In genomic region chr19:52821206-52821960, GRCh38 we compare ENCODE assay signal across 8 cellular contexts. TPM values are rescaled to one million over a fixed set of nuclear protein-coding genes. Genes with fewer than 3 reads are reported as not detected.
DNase-seq lines count a peak whose midpoint lies in the region; ATAC-seq and TF ChIP-seq lines count a peak whose summit lies in the region.
"Not testable (repeated sequence)": the region's sequence is repeated elsewhere in the genome, so short reads cannot be mapped to it uniquely, and the experiment has no call there.

Gene ZNF28 (minus strand): TSS chr19:52821633. CDS start chr19:52817958, 3,675 bp downstream.

- intact Hi-C loops in MCF 10A (cut with micrococcal nuclease) = loop anchor here (5.0 kb wide), 1 partner anchor 36 kb away; the partner anchor contains the start of gene ZNF468

- not testable (repeated sequence) for H3K36me3 ChIP-seq in urinary bladder (ENCODE audit: insufficient read depth)

- peak within 1 kb of the TSS; percentile 50 for H3K27ac Mint-ChIP-seq in MCF 10A (ENCODE audit: low read depth, unreplicated experiment)

- peaks cover 27% of the 10 kb centered on the region for H3K36me3 Mint-ChIP-seq in MCF 10A (ENCODE audit: insufficient read depth, unreplicated experiment)

- H3K4me1 Mint-ChIP-seq in MCF 10A (ENCODE audit: insufficient read depth, unreplicated experiment) = not testable (repeated sequence)

- not testable (repeated sequence) for H3K4me1 ChIP-seq in urinary bladder (ENCODE audit: insufficient read depth)

- ATAC-seq in GM18505 (IDR thresholded peaks at IDR 0.05; ENCODE audit: unreplicated experiment) = peak; percentile 93
- ATAC-seq in HG02943 (IDR thresholded peaks at IDR 0.05; ENCODE audit: low read depth, unreplicated experiment) = peak; percentile 97

- H3K27ac ChIP-seq in urinary bladder (ENCODE audit: low read depth) = peak within 1 kb of the TSS; percentile 18

- peak within 1 kb of the TSS; percentile 72 for H3K4me3 ChIP-seq in WI38 (ENCODE audit: low read depth, low read length)
- peak within 1 kb of the TSS; percentile 72 for H3K4me3 ChIP-seq in iPS-11a (ENCODE audit: low read depth, low read length)
- H3K4me3 ChIP-seq in retinal pigment epithelial cell (ENCODE audit: low read length) = peak within 1 kb of the TSS; percentile 73
- peak within 1 kb of the TSS; percentile 47 for H3K4me3 ChIP-seq in urinary bladder (ENCODE audit: low read depth, low read length)

- DNase-seq in NCI-H187 treated with DMSO at 0.1 percent for 48 hours (lab: John Stamatoyannopoulos, UW) = peak; percentile 9
- DNase-seq in MCF 10A (ENCODE audit: unreplicated experiment) = peak; percentile 43
- DNase-seq in retinal pigment epithelial cell (ENCODE audit: low read depth) = peak; percentile 2

- H3K4me3 Mint-ChIP-seq in MCF 10A (ENCODE audit: unreplicated experiment) = peak within 1 kb of the TSS; percentile 85

- CTCF ChIA-PET in MCF 10A (lab: Yijun Ruan, JAX) = not testable (repeated sequence)

- WGBS in urinary bladder = under 1% methylated on average over 28 of the region's 44 CpGs

- TF ChIP-seq POLR2A in GM18505 (IDR thresholded peaks at IDR 0.05; ENCODE audit: borderline replicate concordance, extremely low read depth, insufficient read depth, insufficient read length) = peak; percentile 53

- H3K9me3 Mint-ChIP-seq in MCF 10A (ENCODE audit: unreplicated experiment) = not testable (repeated sequence)

- not testable (repeated sequence) for TF ChIP-seq CTCF in WI38 (IDR thresholded peaks at IDR 0.05; ENCODE audit: low read depth, low read length); MCF 10A (IDR thresholded peaks at IDR 0.05; ENCODE audit: unreplicated experiment); retinal pigment epithelial cell (conservative IDR thresholded peaks at IDR 0.05; ENCODE audit: low read depth, low read length)

- TSS peak; percentile 70 for BruUV-seq in MCF 10A (replicated peaks; lab: Mats Ljungman, UMichigan)

- POLR2A ChIA-PET in MCF 10A (lab: Yijun Ruan, JAX) = interaction anchor here (0.6 to 1.0 kb wide), 4 partner anchors 35 to 1316 kb away, joined by 3 to 4 read pairs (median 3); no protein-coding TSS in a partner anchor

- not testable (repeated sequence) for H3K27me3 Mint-ChIP-seq in MCF 10A (ENCODE audit: insufficient read depth, unreplicated experiment)

RNA-seq across cellular contexts. Expression of gene ZNF28, which starts in this region (rescaled TPM):
- 13.2 and 15.6 TPM in 2 replicates for total RNA-seq in MCF 10A (2022)
- 33.5 TPM for total RNA-seq in urinary bladder
- polyA plus RNA-seq in urinary bladder = 7.6 TPM

Comparison
In these comparisons a context has a peak if more than half of its experiments do, and no peak if none do; other contexts are left out.
1. Peak in every context shown above with its lines: DNase-seq, ATAC-seq, H3K4me3 ChIP-seq and H3K27ac ChIP-seq.